In genomic region chr6:168713839-168714238, GRCh38 we compare ENCODE assay signal across 1 cellular context.
TF ChIP-seq lines count a peak whose summit lies in the region.

No MANE protein-coding gene starts in this region.

TF ChIP-seq in HepG2, 621 proteins besides CTCF, POLR2A, EP300 and RAD21 (continued from another document):
- TF ChIP-seq ZNF770 (CRISPR knock-in tag; IDR thresholded peaks at IDR 0.05) (peak; percentile 54; the same call in 1 of the 2 replicates), ZNF709 (CRISPR knock-in tag; IDR thresholded peaks at IDR 0.05) (no peak), ZNF274 (CRISPR knock-in tag; IDR thresholded peaks at IDR 0.05) (no peak), FOXA3 (CRISPR knock-in tag; IDR thresholded peaks at IDR 0.05) (no peak), CEBPB (IDR thresholded peaks at IDR 0.05; ENCODE audit: borderline replicate concordance, low read depth, low read length) (no peak), STAG1 (CRISPR knock-in tag; IDR thresholded peaks at IDR 0.05) (peak; percentile 41; the same call in 1 of the 2 replicates), RBM39 (IDR thresholded peaks at IDR 0.05; ENCODE audit: low read depth, low read length, poor library complexity, severe bottlenecking) (no peak), ZNF782 (CRISPR knock-in tag; IDR thresholded peaks at IDR 0.05; ENCODE audit: borderline replicate concordance) (no peak), SRY (CRISPR knock-in tag; IDR thresholded peaks at IDR 0.05) (no peak), CENPX (CRISPR knock-in tag; IDR thresholded peaks at IDR 0.05) (no peak), HNF4G (IDR thresholded peaks at IDR 0.05; ENCODE audit: borderline replicate concordance, low read depth, low read length) (0 out of 2 replicates have a peak, but pooled peaks have one; percentile 21), HNF4G (CRISPR knock-in tag; IDR thresholded peaks at IDR 0.05; ENCODE audit: borderline replicate concordance, low read depth) (no peak), STAT5B (CRISPR knock-in tag; IDR thresholded peaks at IDR 0.05) (no peak), ESRRA (CRISPR knock-in tag; IDR thresholded peaks at IDR 0.05; ENCODE audit: low read depth) (no peak), ZNF354B (CRISPR knock-in tag; IDR thresholded peaks at IDR 0.05) (no peak), RXRA (CRISPR knock-in tag; IDR thresholded peaks at IDR 0.05) (no peak), ZFYVE20 (CRISPR knock-in tag; IDR thresholded peaks at IDR 0.05; ENCODE audit: borderline replicate concordance, low read depth) (no peak), SRF (IDR thresholded peaks at IDR 0.05; ENCODE audit: low read depth, low read length) (no peak), MEIS2 (CRISPR knock-in tag; IDR thresholded peaks at IDR 0.05) (no peak), MBNL3 (CRISPR knock-in tag; conservative IDR thresholded peaks at IDR 0.05) (no peak), NCOA1 (CRISPR knock-in tag; IDR thresholded peaks at IDR 0.05) (no peak), TOE1 (CRISPR knock-in tag; IDR thresholded peaks at IDR 0.05) (no peak), ZNF432 (CRISPR knock-in tag; IDR thresholded peaks at IDR 0.05; ENCODE audit: borderline replicate concordance) (no peak), CHD2 (IDR thresholded peaks at IDR 0.05; ENCODE audit: low read depth, low read length) (no peak), NFE2L2 (IDR thresholded peaks at IDR 0.05; ENCODE audit: low read length) (peak; percentile 43; the same call in 1 of the 2 replicates), AFF4 (CRISPR knock-in tag; IDR thresholded peaks at IDR 0.05) (no peak), HNRNPUL1 (IDR thresholded peaks at IDR 0.05; ENCODE audit: low read depth, low read length) (no peak), BORCS8-MEF2B (CRISPR knock-in tag; IDR thresholded peaks at IDR 0.05) (no peak), SMC3 (IDR thresholded peaks at IDR 0.05; ENCODE audit: low read length) (0 out of 2 replicates have a peak, but pooled peaks have one; percentile 11), ZNF605 (CRISPR knock-in tag; IDR thresholded peaks at IDR 0.05) (no peak), ZNF75D (CRISPR knock-in tag; IDR thresholded peaks at IDR 0.05; ENCODE audit: borderline replicate concordance) (no peak)
TF ChIP-seq in HepG2: peak in this region for 6.
